In the genomic region with DNA sequence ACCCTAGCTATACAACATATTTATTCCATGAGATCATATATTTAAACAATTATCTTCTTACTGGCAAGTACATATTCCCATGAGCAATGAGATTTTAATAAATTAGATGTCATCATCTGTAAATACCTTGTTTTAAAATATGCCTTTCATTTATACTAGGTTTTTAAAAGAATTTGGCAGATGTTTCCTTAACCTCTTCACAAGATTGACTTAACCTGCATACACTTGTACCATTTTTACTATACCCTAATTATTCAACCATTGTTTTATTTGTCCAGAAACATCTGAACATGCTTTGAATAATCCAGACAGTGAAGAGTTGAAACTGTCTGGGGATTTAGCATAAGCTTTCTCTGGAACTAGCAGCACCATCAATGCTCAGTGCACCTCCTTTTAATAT, we compare ENCODE assay signal across 20 cellular contexts.
A peak's percentile ranks its signal among the peaks of the same experiment; 100 is the strongest.
DNase-seq lines count a peak whose midpoint lies in the region; ATAC-seq, FAIRE-seq and TF ChIP-seq lines count a peak whose summit lies in the region.
"Had no signal": no experiment of that assay in that cellular context is flagged by ENCODE, and none has a peak within 500 bp of the region (broad histone marks: within the 10 kb centered on the region; RNA-seq: fewer than 3 reads in every experiment).

No MANE protein-coding gene starts in this region.

- H3K27ac ChIP-seq in ACC112 (ENCODE audit: low read depth, low read length) (peak overlapping the region; percentile 91), upper lobe of left lung (no peak overlapping the region)
- H3K27ac ChIP-seq: KMS-11 had no signal

- no peaks in the 10 kb centered on the region for H3K79me2 ChIP-seq in ACC112 (ENCODE audit: control insufficient read depth, insufficient read depth, low read length, unreplicated experiment)

- H3K27me3 Mint-ChIP-seq in HFFc6 (ENCODE audit: insufficient read depth) (no peaks in the 10 kb centered on the region), osteocyte (ENCODE audit: unreplicated experiment) (no peaks in the 10 kb centered on the region)
- H3K27me3 Mint-ChIP-seq: CD4-positive, alpha-beta T cell had no signal

- H3K4me3 ChIP-seq in ACC112 (ENCODE audit: low read depth, low read length): no peak overlapping the region
- no peak overlapping the region for H3K4me3 ChIP-seq in bronchial epithelial cell (ENCODE audit: low read depth, low read length)
- H3K4me3 ChIP-seq in MG63: no peak overlapping the region
- H3K4me3 ChIP-seq in upper lobe of left lung: no peak overlapping the region
- H3K4me3 ChIP-seq: GM23248, HAP-1, SJSA1 had no signal

- no peaks in the 10 kb centered on the region for H3K9me3 ChIP-seq in MG63
- H3K9me3 ChIP-seq in upper lobe of left lung: no peaks in the 10 kb centered on the region
- H3K9me3 ChIP-seq: HAP-1, SJSA1 had no signal

- H3K4me1 ChIP-seq in ACC112 (ENCODE audit: control insufficient read depth, insufficient read depth, low read length, unreplicated experiment): peaks cover 42% of the 10 kb centered on the region
- peaks cover 0 to 6% (median 3%) of the 10 kb centered on the region in 4 donors for H3K4me1 ChIP-seq in upper lobe of left lung

- H3K9me3 Mint-ChIP-seq in HFFc6 (no peaks in the 10 kb centered on the region), osteocyte (ENCODE audit: unreplicated experiment) (no peaks in the 10 kb centered on the region)
- H3K9me3 Mint-ChIP-seq: CD4-positive, alpha-beta T cell had no signal

- no peak for TF ChIP-seq POLR2A in upper lobe of left lung (IDR thresholded peaks at IDR 0.05)

- TF ChIP-seq CTCF in HFFc6 (IDR thresholded peaks at IDR 0.05) (no peak), bronchial epithelial cell (IDR thresholded peaks at IDR 0.05; ENCODE audit: insufficient read depth, low read length, severe bottlenecking) (no peak), osteocyte (IDR thresholded peaks at IDR 0.05) (no peak), upper lobe of left lung (IDR thresholded peaks at IDR 0.05) (no peak)

- H3K36me3 Mint-ChIP-seq in HFFc6 (ENCODE audit: low read depth): peaks cover 4% of the 10 kb centered on the region; the same call in 1 of the 2 replicates
- H3K36me3 Mint-ChIP-seq in osteocyte (ENCODE audit: unreplicated experiment): peaks cover 2% of the 10 kb centered on the region

- ATAC-seq in upper lobe of left lung (ENCODE audit: low FRiP score in 2 of 2): no peak
- ATAC-seq: Panc1 had no signal

- no peak for FAIRE-seq in bronchial epithelial cell (lab: Jason Lieb, UNC)
- FAIRE-seq: GM12892, GM18507 had no signal

- peak overlapping the region; percentile 81; the same call in 1 of the 2 replicates for H3K4me3 Mint-ChIP-seq in HFFc6
- no peak overlapping the region for H3K4me3 Mint-ChIP-seq in osteocyte (ENCODE audit: unreplicated experiment)
- H3K4me3 Mint-ChIP-seq: CD4-positive, alpha-beta T cell had no signal

- DNase-seq in HFFc6 (no peak), bronchial epithelial cell (ENCODE audit: low read depth) (peak; percentile 55), osteocyte (ENCODE audit: extremely low spot score, unreplicated experiment) (no peak), MG63 (no peak), upper lobe of left lung (no peak)
- no peak for DNase-seq in stimulated activated naive CD4-positive, alpha-beta T cell (lab: John Stamatoyannopoulos, UW)
- DNase-seq: CD4-positive, alpha-beta T cell; MM.1S; NCI-H1092 treated with DMSO at 0.1 percent for 48 hours; NCI-H146; NCI-H2029 treated with DMSO at 0.1 percent for 48 hours; NCI-H2171 had no signal

- no peak overlapping the region for H2AFZ ChIP-seq in ACC112 (ENCODE audit: low read length, unreplicated experiment)

- H3K27ac Mint-ChIP-seq in HFFc6 (peak overlapping the region; percentile 94), osteocyte (ENCODE audit: unreplicated experiment) (peak overlapping the region; percentile 5)
- H3K27ac Mint-ChIP-seq: CD4-positive, alpha-beta T cell had no signal

- H3K36me3 ChIP-seq in ACC112 (ENCODE audit: insufficient read depth, low read length) (no peaks in the 10 kb centered on the region), bronchial epithelial cell (ENCODE audit: control insufficient read depth, insufficient read depth, low read length) (no peaks in the 10 kb centered on the region), MG63 (no peaks in the 10 kb centered on the region), upper lobe of left lung (no peaks in the 10 kb centered on the region)
- H3K36me3 ChIP-seq: HAP-1, SJSA1 had no signal

- H3K27me3 ChIP-seq in ACC112 (ENCODE audit: insufficient read depth, low read length): no peaks in the 10 kb centered on the region
- no peaks in the 10 kb centered on the region for H3K27me3 ChIP-seq in bronchial epithelial cell (ENCODE audit: control insufficient read depth, insufficient read depth, low read length)
- no peaks in the 10 kb centered on the region for H3K27me3 ChIP-seq in MG63
- no peaks in the 10 kb centered on the region for H3K27me3 ChIP-seq in upper lobe of left lung
- H3K27me3 ChIP-seq: SJSA1 had no signal

- TF ChIP-seq EP300 in upper lobe of left lung (IDR thresholded peaks at IDR 0.05): no peak

- H3K4me1 Mint-ChIP-seq in HFFc6 (ENCODE audit: low read depth): peaks cover 58% of the 10 kb centered on the region
- H3K4me1 Mint-ChIP-seq in osteocyte (ENCODE audit: unreplicated experiment): peaks cover 38% of the 10 kb centered on the region
